Comparison of ENCODE assay signal across 8 cellular contexts in genomic region chr4:57190651-57191481, GRCh38.
DNase-seq lines count a peak whose midpoint lies in the region; ATAC-seq, FAIRE-seq and TF ChIP-seq lines count a peak whose summit lies in the region.

No MANE protein-coding gene starts in this region.

- peaks cover 3% of the 10 kb centered on the region for H3K36me3 Mint-ChIP-seq in mesothelial cell of epicardium

- H3K9me2 ChIP-seq in DOHH2 (replicated peaks; ENCODE audit: control insufficient read depth, low read length): no peaks in the 10 kb centered on the region
- no peaks in the 10 kb centered on the region for H3K9me2 ChIP-seq in Loucy (replicated peaks; ENCODE audit: low read depth, low read length)

- H3K9ac ChIP-seq in Loucy (ENCODE audit: low read depth, low read length, poor library complexity, severe bottlenecking): no peak overlapping the region
- no peak overlapping the region for H3K9ac ChIP-seq in GM12878 (ENCODE audit: control insufficient read depth, insufficient read depth, low read length)

- no peak overlapping the region for H3K4me2 ChIP-seq in DOHH2 (ENCODE audit: low read length)
- H3K4me2 ChIP-seq in Loucy (ENCODE audit: low read depth, low read length, poor library complexity, severe bottlenecking): no peak overlapping the region
- no peak overlapping the region for H3K4me2 ChIP-seq in GM12878 (ENCODE audit: control insufficient read depth, insufficient read depth)

- no peaks in the 10 kb centered on the region for H3K27me3 ChIP-seq in DOHH2 (ENCODE audit: control insufficient read depth, low read length)
- H3K27me3 ChIP-seq in Loucy (ENCODE audit: insufficient read depth, low read length, poor library complexity, severe bottlenecking): no peaks in the 10 kb centered on the region
- peaks cover 0 to 1% of the 10 kb centered on the region in 2 experiments; a peak in 2 of 4 replicates for H3K27me3 ChIP-seq in GM12878 (replicated peaks in 1 of 2; ENCODE audit: control insufficient read depth in 2 of 2, insufficient read depth in 2 of 2, low read length in 1 of 2)

- H3K27ac ChIP-seq in DOHH2 (ENCODE audit: low read depth, low read length) (no peak overlapping the region), GM12878 (ENCODE audit: control insufficient read depth, insufficient read depth) (no peak overlapping the region)

- POLR2A ChIA-PET in GM12878 (lab: Charles Lee): interaction anchor here (1.0 kb wide), 1 partner anchor 75 kb away, joined by 3 read pairs; no protein-coding TSS in a partner anchor

- peak overlapping the region; percentile 19 for H3K27ac Mint-ChIP-seq in mesothelial cell of epicardium

- in situ Hi-C loops in GM12878 (cut with MboI): no loop called here

- peak; percentile 74 for FAIRE-seq in GM12878 (lab: Jason Lieb, UNC)

- H3K9me3 Mint-ChIP-seq in mesothelial cell of epicardium: peaks cover 3% of the 10 kb centered on the region

- peak; percentile 90 for TF ChIP-seq CTCF in DOHH2 (IDR thresholded peaks at IDR 0.05; ENCODE audit: low read depth, low read length, poor library complexity, severe bottlenecking)
- TF ChIP-seq CTCF in Loucy (conservative IDR thresholded peaks at IDR 0.05; ENCODE audit: low read length): peak; percentile 96
- peak; percentile 44 to 83 (median 78) for TF ChIP-seq CTCF in GM12878 (IDR thresholded peaks at IDR 0.05 in 2 of 3, conservative IDR thresholded peaks at IDR 0.05 in 1 of 3; ENCODE audit: control insufficient read depth in 2 of 3, extremely low read depth in 1 of 3, insufficient read depth in 1 of 3, low read depth in 3 of 3, low read length in 3 of 3)
- TF ChIP-seq CTCF in mesothelial cell of epicardium (IDR thresholded peaks at IDR 0.05; ENCODE audit: unreplicated experiment): peak; percentile 51

- DNase-seq in GM12878 (ENCODE audit: low read depth, low spot score): no peak
- peak in 1 of 2 experiments; percentile 48 for DNase-seq in mesothelial cell of epicardium (ENCODE audit: low spot score in 2 of 2, unreplicated experiment in 2 of 2)
- no peak for DNase-seq in NCI-H526 treated with DMSO at 0.1 percent for 48 hours (lab: John Stamatoyannopoulos, UW)

- H3F3A ChIP-seq in DOHH2 (ENCODE audit: control insufficient read depth, insufficient read depth) (no peaks in the 10 kb centered on the region), Loucy (ENCODE audit: low read depth) (no peaks in the 10 kb centered on the region)

- H4K20me1 ChIP-seq in DOHH2 (ENCODE audit: control insufficient read depth, insufficient read depth, low read depth, low read length) (no peaks in the 10 kb centered on the region), Loucy (ENCODE audit: insufficient read depth, low read length, poor library complexity, severe bottlenecking) (no peaks in the 10 kb centered on the region), GM12878 (ENCODE audit: control insufficient read depth, insufficient read depth) (peaks cover 3% of the 10 kb centered on the region; the same call in 1 of the 2 replicates)

- no TSS peak for BruUV-seq in GM12878 (replicated peaks; lab: Mats Ljungman, UMichigan)

- H3K4me1 ChIP-seq in DOHH2 (ENCODE audit: control insufficient read depth, low read length) (no peaks in the 10 kb centered on the region), Loucy (ENCODE audit: insufficient read depth, low read length, poor library complexity, severe bottlenecking) (peaks cover 7% of the 10 kb centered on the region), GM12878 (ENCODE audit: control insufficient read depth, insufficient read depth, low read length) (no peaks in the 10 kb centered on the region)

- ATAC-seq in GM19463 (IDR thresholded peaks at IDR 0.05; ENCODE audit: unreplicated experiment) (peak; percentile 74), GM12878 (peak; percentile 78), GM18517 (IDR thresholded peaks at IDR 0.05; ENCODE audit: unreplicated experiment) (no peak), esophagus mucosa (no peak)

- H2AFZ ChIP-seq in Loucy (ENCODE audit: low read length) (no peak overlapping the region), GM12878 (ENCODE audit: control insufficient read depth, low read depth, low read length) (no peak overlapping the region)

- peak; percentile 35; the same call in 1 of the 2 replicates for TF ChIP-seq RAD21 in GM12878 (IDR thresholded peaks at IDR 0.05; ENCODE audit: insufficient read depth, low read depth, low read length)

- intact Hi-C loops in GM12878 (cut with micrococcal nuclease; ENCODE audit: unreplicated experiment): no loop called here

- H3K36me3 ChIP-seq in DOHH2 (ENCODE audit: control insufficient read depth, low read length) (no peaks in the 10 kb centered on the region), Loucy (ENCODE audit: insufficient read depth, low read length) (no peaks in the 10 kb centered on the region), GM12878 (ENCODE audit: control insufficient read depth in 2 of 2, insufficient read depth in 2 of 2, low read length in 1 of 2) (no peaks in the 10 kb centered on the region)

- H3K4me3 ChIP-seq in DOHH2 (ENCODE audit: low read length) (no peak overlapping the region), Loucy (ENCODE audit: low read length, poor library complexity, severe bottlenecking) (no peak overlapping the region), GM12878 (no peak overlapping the region)

- no peak for TF ChIP-seq EP300 in GM12878 (IDR thresholded peaks at IDR 0.05; ENCODE audit: borderline replicate concordance in 1 of 2, control insufficient read depth in 1 of 2, low read depth in 2 of 2, low read length in 2 of 2)

- H3K27me3 Mint-ChIP-seq in mesothelial cell of epicardium (ENCODE audit: low read depth): no peaks in the 10 kb centered on the region

- H3K79me2 ChIP-seq in DOHH2 (ENCODE audit: control insufficient read depth, low read length) (no peaks in the 10 kb centered on the region), Loucy (ENCODE audit: insufficient read depth, low read length) (no peaks in the 10 kb centered on the region), GM12878 (ENCODE audit: control insufficient read depth, insufficient read depth, low read length) (no peaks in the 10 kb centered on the region)

- H3K4me3 Mint-ChIP-seq in mesothelial cell of epicardium: no peak overlapping the region

- CTCF ChIA-PET in GM12878 (lab: Yijun Ruan, JAX): interaction anchor here (0.6 to 3.0 kb wide), 20 partner anchors 8 to 217 kb away, joined by 3 to 21 read pairs (median 4); no protein-coding TSS in a partner anchor

- SMC1A ChIA-PET in GM12878 (lab: Charles Lee; ENCODE audit: uncharacterized antibody, unreplicated experiment): interaction anchor here (0.7 to 2.4 kb wide), 5 partner anchors 8 to 28 kb away, joined by 3 to 8 read pairs (median 4); no protein-coding TSS in a partner anchor

- peaks cover 39% of the 10 kb centered on the region for H3K4me1 Mint-ChIP-seq in mesothelial cell of epicardium

- RAD21 ChIA-PET in GM12878 (lab: Charles Lee; ENCODE audit: unreplicated experiment): no interaction called here

- 17% methylated on average over 11 of the region's 11 CpGs for WGBS in GM12878 (ENCODE audit: insufficient coverage, insufficient replicate concordance, low lambda C conversion rate, missing lambda C conversion rate)

- TF ChIP-seq POLR2A in GM12878 (IDR thresholded peaks at IDR 0.05; ENCODE audit: low read depth, low read length): no peak

- no peaks in the 10 kb centered on the region for H3K9me3 ChIP-seq in DOHH2 (ENCODE audit: control insufficient read depth, insufficient read depth, low read length)
- H3K9me3 ChIP-seq in Loucy (ENCODE audit: insufficient read depth, low read depth, low read length): no peaks in the 10 kb centered on the region
- no peaks in the 10 kb centered on the region for H3K9me3 ChIP-seq in GM12878 (replicated peaks; ENCODE audit: control insufficient read depth, insufficient read depth, low read length)

TF ChIP-seq in GM12878, 131 proteins besides CTCF, POLR2A, EP300 and RAD21:
- TF ChIP-seq BHLHE40 (IDR thresholded peaks at IDR 0.05; ENCODE audit: borderline replicate concordance in 1 of 2, low read depth in 2 of 2, low read length in 1 of 2) (no peak), PAX8 (IDR thresholded peaks at IDR 0.05) (no peak), SP1 (IDR thresholded peaks at IDR 0.05; ENCODE audit: low read depth, low read length) (no peak)

Comparison
In these comparisons a context has a peak if more than half of its experiments do, and no peak if none do; other contexts are left out.
1. ATAC-seq: peak in GM19463 (single experiment) and GM12878 (single experiment); none in GM18517 (single experiment) and esophagus mucosa (single experiment).
2. Peak in every context shown above with its lines, with median percentiles within 50 percentile points of each other: CTCF ChIP-seq.